ENCODE assay signal across 8 cellular contexts in genomic region chr1:164588388-164589341, GRCh38. TPM values are rescaled to one million over a fixed set of nuclear protein-coding genes. Genes with fewer than 3 reads are reported as not detected.
DNase-seq lines count a peak whose midpoint lies in the region; ATAC-seq and TF ChIP-seq lines count a peak whose summit lies in the region.

No MANE protein-coding gene starts in this region.

- H3K36me3 ChIP-seq in mesendoderm (ENCODE audit: control insufficient read depth, insufficient read depth, low read length): no peaks in the 10 kb centered on the region
- no peaks in the 10 kb centered on the region for H3K36me3 ChIP-seq in urinary bladder (ENCODE audit: insufficient read depth)

- no peak overlapping the region for H2BK15ac ChIP-seq in mesendoderm (replicated peaks; ENCODE audit: low read depth)

- peak overlapping the region; percentile 84 for H3K56ac ChIP-seq in mesendoderm (ENCODE audit: low read length)

- no peak overlapping the region for H2AK5ac ChIP-seq in mesendoderm (ENCODE audit: low read length)

- H3K9ac ChIP-seq in mesendoderm (ENCODE audit: low read length): peak overlapping the region; percentile 61

- H3K79me2 ChIP-seq in mesendoderm (ENCODE audit: control insufficient read depth, insufficient read depth, low read length): peaks cover 17% of the 10 kb centered on the region

- peaks cover 16% of the 10 kb centered on the region for H3K79me1 ChIP-seq in mesendoderm (ENCODE audit: low read length)

- peaks cover 33% of the 10 kb centered on the region for H3K4me1 ChIP-seq in mesendoderm (ENCODE audit: control insufficient read depth, low read depth, low read length)
- peaks cover 7% of the 10 kb centered on the region for H3K4me1 ChIP-seq in urinary bladder (ENCODE audit: insufficient read depth)

- intact Hi-C loops in dorsolateral prefrontal cortex (cut with DNase I): no loop called here

- no peak overlapping the region for H2BK120ac ChIP-seq in mesendoderm (ENCODE audit: low read depth, low read length)

- H3K27me3 ChIP-seq in dorsolateral prefrontal cortex (no peaks in the 10 kb centered on the region), mesendoderm (ENCODE audit: insufficient read depth, low read length, poor library complexity) (no peaks in the 10 kb centered on the region)

- H3K4me3 ChIP-seq in dorsolateral prefrontal cortex (peak overlapping the region in 33 of 59 donors; percentile 10 to 50 (median 34)), mesendoderm (ENCODE audit: low read length) (no peak overlapping the region), urinary bladder (ENCODE audit: low read depth, low read length) (peak overlapping the region; percentile 36)

- DNase-seq in NCI-H2107 treated with DMSO at 0.1 percent for 48 hours (lab: John Stamatoyannopoulos, UW; ENCODE audit: unreplicated experiment) (peak; percentile 65), NCI-H2107 (lab: John Stamatoyannopoulos, UW) (no peak), dorsolateral prefrontal cortex (peak in 5 of 10 donors; percentile 43 to 70 (median 49)), mesendoderm (peak; percentile 84), NK-92 (lab: John Stamatoyannopoulos, UW; ENCODE audit: unreplicated experiment) (no peak), SK-N-DZ (ENCODE audit: low spot score) (no peak)

- peak overlapping the region; percentile 36 for H3K18ac ChIP-seq in mesendoderm (ENCODE audit: low read length)

- H4K8ac ChIP-seq in mesendoderm (ENCODE audit: low read depth, low read length): no peak overlapping the region

- no CpG with 5 or more reads among the region's 19 CpGs for WGBS in mesendoderm (ENCODE audit: extremely low coverage, insufficient coverage, low lambda C conversion rate)
- WGBS in urinary bladder: 8% methylated on average over 19 of the region's 19 CpGs

- TF ChIP-seq CTCF in dorsolateral prefrontal cortex (IDR thresholded peaks at IDR 0.05 in 54 of 56, conservative IDR thresholded peaks at IDR 0.05 in 2 of 56; ENCODE audit: low read depth in 1 of 56, partially characterized antibody in 56 of 56): no peak

- peak overlapping the region in 42 of 59 donors; percentile 0 to 79 (median 51) for H3K27ac ChIP-seq in dorsolateral prefrontal cortex
- peak overlapping the region; percentile 89 for H3K27ac ChIP-seq in mesendoderm (ENCODE audit: low read depth, low read length)
- peak overlapping the region; percentile 27 for H3K27ac ChIP-seq in urinary bladder (ENCODE audit: low read depth)

- no peak overlapping the region for H3K23ac ChIP-seq in mesendoderm (ENCODE audit: low read length)

- no peak for ATAC-seq in GM18867 (IDR thresholded peaks at IDR 0.05; ENCODE audit: unreplicated experiment)

- H4K5ac ChIP-seq in mesendoderm (ENCODE audit: low read length): no peak overlapping the region

- H3K4ac ChIP-seq in mesendoderm (ENCODE audit: low read depth, low read length): no peak overlapping the region

- no peak overlapping the region for H3K4me2 ChIP-seq in mesendoderm (ENCODE audit: low read length)

- H2BK5ac ChIP-seq in mesendoderm (ENCODE audit: low read length): no peak overlapping the region

RNA-seq across cellular contexts. Expression of gene PBX1, which starts 29.7 kb away (rescaled TPM):
- total RNA-seq in dorsolateral prefrontal cortex: 100 to 1,000 TPM in 115 of 120 experiments, 10 to 100 TPM in 5; 81.3 to 167 (median 127) TPM
- 43.0 TPM for polyA plus RNA-seq in mesendoderm (2013, experiment 1 of 2)
- 42.7 TPM for polyA plus RNA-seq in mesendoderm (2013, experiment 2 of 2)
- total RNA-seq in urinary bladder: 241 TPM
- 67.8 TPM for polyA plus RNA-seq in urinary bladder
- polyA plus RNA-seq in SK-N-DZ (2014; cell fraction: cytosol; rRNA removed): 10.4 and 11.3 TPM in 2 replicates
- 6.7 and 6.9 TPM in 2 replicates for polyA plus RNA-seq in SK-N-DZ (2014; cell fraction: nucleus; rRNA removed)

Comparison
In these comparisons a context has a peak if more than half of its experiments do, and no peak if none do; other contexts are left out.
1. DNase-seq: peak in NCI-H2107 treated with DMSO at 0.1 percent for 48 hours (single experiment) and mesendoderm (single experiment); none in NCI-H2107 (single experiment), NK-92 (single experiment) and SK-N-DZ (single experiment).
2. H3K27ac ChIP-seq: peak in every context shown above with its lines; median percentile 89 in mesendoderm; 51 in dorsolateral prefrontal cortex; 27 in urinary bladder.